In the genomic region with DNA sequence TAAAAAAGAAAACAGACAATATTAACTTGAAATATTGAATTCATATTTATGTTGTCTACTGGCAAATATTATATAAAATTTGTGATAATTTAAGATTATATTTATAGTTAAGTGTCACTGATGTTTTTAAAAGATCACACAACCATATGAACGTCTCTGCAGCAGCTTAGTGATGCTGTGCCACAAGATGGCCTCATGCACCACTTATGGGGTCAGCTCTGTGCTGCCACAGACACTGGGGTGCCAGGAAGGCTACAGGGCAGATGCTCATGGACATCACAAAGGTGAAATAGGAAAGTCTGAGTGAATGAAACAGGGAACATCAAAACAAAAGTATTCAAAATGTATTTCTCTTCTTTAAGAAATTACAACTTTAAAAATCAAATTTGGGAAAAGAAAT, we compare ENCODE assay signal across 8 cellular contexts. TPM values are rescaled to one million over a fixed set of nuclear protein-coding genes. Genes with fewer than 3 reads are reported as not detected.
DNase-seq lines count a peak whose midpoint lies in the region; ATAC-seq, FAIRE-seq and TF ChIP-seq lines count a peak whose summit lies in the region.
"Had no signal": no experiment of that assay in that cellular context is flagged by ENCODE, and none has a peak within 500 bp of the region (broad histone marks: within the 10 kb centered on the region; RNA-seq: fewer than 3 reads in every experiment).

No MANE protein-coding gene starts in this region.

- no peak overlapping the region for H3K4me3 Mint-ChIP-seq in activated CD8-positive, alpha-beta T cell treated with anti-CD3 and anti-CD28 coated beads, Interleukin-2, amount 10 ng/mL, durations not matched to agents 7 days and 5 days
- no peak overlapping the region for H3K4me3 Mint-ChIP-seq in naive thymus-derived CD8-positive, alpha-beta T cell

- ATAC-seq in activated CD8-positive, alpha-beta T cell treated with anti-CD3 and anti-CD28 coated beads, Interleukin-2, amount 10 ng/mL, durations not matched to agents 7 days and 5 days = no peak
- peak; percentile 46 to 69 for ATAC-seq in naive thymus-derived CD8-positive, alpha-beta T cell
- ATAC-seq in esophagus mucosa = no peak

- TF ChIP-seq CTCF in HFF-Myc (IDR thresholded peaks at IDR 0.05; ENCODE audit: low read depth, low read length, missing control alignments) = peak; percentile 10

- H3K9me3 Mint-ChIP-seq in activated CD8-positive, alpha-beta T cell treated with anti-CD3 and anti-CD28 coated beads, Interleukin-2, amount 10 ng/mL, durations not matched to agents 7 days and 5 days (ENCODE audit: insufficient read depth) = no peaks in the 10 kb centered on the region
- H3K9me3 Mint-ChIP-seq in naive thymus-derived CD8-positive, alpha-beta T cell = no peaks in the 10 kb centered on the region

- no peaks in the 10 kb centered on the region for H3K4me1 Mint-ChIP-seq in activated CD8-positive, alpha-beta T cell treated with anti-CD3 and anti-CD28 coated beads, Interleukin-2, amount 10 ng/mL, durations not matched to agents 7 days and 5 days (ENCODE audit: low read depth)
- H3K4me1 Mint-ChIP-seq in naive thymus-derived CD8-positive, alpha-beta T cell = peaks cover 0 to under 1% (median 0%) of the 10 kb centered on the region in 4 donors

- H3K36me3 Mint-ChIP-seq in activated CD8-positive, alpha-beta T cell treated with anti-CD3 and anti-CD28 coated beads, Interleukin-2, amount 10 ng/mL, durations not matched to agents 7 days and 5 days (ENCODE audit: low read depth) = peaks cover 20% of the 10 kb centered on the region
- peaks cover 6 to 59% (median 9%) of the 10 kb centered on the region in 3 donors for H3K36me3 Mint-ChIP-seq in naive thymus-derived CD8-positive, alpha-beta T cell

- POLR2A ChIA-PET in activated CD8-positive, alpha-beta T cell treated with anti-CD3 and anti-CD28 coated beads, Interleukin-2, amount 10 ng/mL, durations not matched to agents 7 days and 5 days (lab: Charles Lee) = no interaction called here
- POLR2A ChIA-PET in naive thymus-derived CD8-positive, alpha-beta T cell (lab: Charles Lee) = no interaction called here

- DNase-seq in HFF-Myc (ENCODE audit: extremely low read depth, low read depth) (no peak), foreskin melanocyte (no peak), DMS79 treated with DMSO at 0.1 percent for 48 hours (lab: John Stamatoyannopoulos, UW) (no peak)
- DNase-seq in activated CD8-positive, alpha-beta T cell treated with anti-CD3 and anti-CD28 coated beads, Interleukin-2, amount 10 ng/mL, durations not matched to agents 7 days and 5 days = peak; percentile 31
- peak in 1 of 10 donors; percentile 63 for DNase-seq in naive thymus-derived CD8-positive, alpha-beta T cell
- DNase-seq: T1000 had no signal

- CTCF ChIA-PET in activated CD8-positive, alpha-beta T cell treated with anti-CD3 and anti-CD28 coated beads, Interleukin-2, amount 10 ng/mL, durations not matched to agents 7 days and 5 days (lab: Charles Lee) = interaction anchor here (0.6 to 1.7 kb wide), 4 partner anchors 13 to 597 kb away, joined by 3 to 9 read pairs (median 3); partner anchors contain the start of gene ATXN3

- H3K27me3 Mint-ChIP-seq in activated CD8-positive, alpha-beta T cell treated with anti-CD3 and anti-CD28 coated beads, Interleukin-2, amount 10 ng/mL, durations not matched to agents 7 days and 5 days (ENCODE audit: low read depth) = no peaks in the 10 kb centered on the region
- H3K27me3 Mint-ChIP-seq in naive thymus-derived CD8-positive, alpha-beta T cell = no peaks in the 10 kb centered on the region

- no peak overlapping the region for H3K4me3 ChIP-seq in HFF-Myc (replicated peaks; ENCODE audit: low read depth, low read length)

- no peak overlapping the region for H3K27ac Mint-ChIP-seq in activated CD8-positive, alpha-beta T cell treated with anti-CD3 and anti-CD28 coated beads, Interleukin-2, amount 10 ng/mL, durations not matched to agents 7 days and 5 days
- peak overlapping the region in 1 of 10 donors; percentile 16 for H3K27ac Mint-ChIP-seq in naive thymus-derived CD8-positive, alpha-beta T cell

- peak; percentile 75 for FAIRE-seq in G401.6 (lab: Jason Lieb, UNC)

RNA-seq across cellular contexts. Expression of gene ATXN3, which starts 13.1 kb away (rescaled TPM):
- total RNA-seq in activated CD8-positive, alpha-beta T cell treated with anti-CD3 and anti-CD28 coated beads, Interleukin-2, amount 10 ng/mL, durations not matched to agents 7 days and 5 days = 10 to 100 TPM; 25.8 to 26.0 TPM
- total RNA-seq in naive thymus-derived CD8-positive, alpha-beta T cell = 10 to 100 TPM; 54.9 to 59.3 TPM
- polyA plus RNA-seq in naive thymus-derived CD8-positive, alpha-beta T cell = 10 to 100 TPM; 11.3 to 15.5 (median 14.3) TPM
- 20.4 TPM for total RNA-seq in esophagus mucosa

RNA-seq across cellular contexts. Expression of gene NDUFB1, which starts 28.2 kb away (rescaled TPM):
- total RNA-seq in activated CD8-positive, alpha-beta T cell treated with anti-CD3 and anti-CD28 coated beads, Interleukin-2, amount 10 ng/mL, durations not matched to agents 7 days and 5 days = 100 to 1,000 TPM; 127 to 130 TPM
- total RNA-seq in naive thymus-derived CD8-positive, alpha-beta T cell = 100 to 1,000 TPM in 1 of 2 experiments, 10 to 100 TPM in 1; 91.1 to 104 TPM
- 100 to 1,000 TPM; 331 to 412 (median 399) TPM for polyA plus RNA-seq in naive thymus-derived CD8-positive, alpha-beta T cell
- total RNA-seq in esophagus mucosa = 133 TPM

RNA-seq across cellular contexts. Expression of gene CPSF2, which starts 28.4 kb away (rescaled TPM):
- total RNA-seq in activated CD8-positive, alpha-beta T cell treated with anti-CD3 and anti-CD28 coated beads, Interleukin-2, amount 10 ng/mL, durations not matched to agents 7 days and 5 days = 10 to 100 TPM; 63.7 to 85.4 TPM
- total RNA-seq in naive thymus-derived CD8-positive, alpha-beta T cell = 10 to 100 TPM; 69.4 to 74.4 TPM
- 10 to 100 TPM; 28.3 to 30.7 (median 29.5) TPM for polyA plus RNA-seq in naive thymus-derived CD8-positive, alpha-beta T cell
- 46.9 TPM for total RNA-seq in esophagus mucosa

RNA-seq across cellular contexts. Expression of gene TRIP11, which starts 53.5 kb away (rescaled TPM):
- 10 to 100 TPM; 43.6 to 44.5 TPM for total RNA-seq in activated CD8-positive, alpha-beta T cell treated with anti-CD3 and anti-CD28 coated beads, Interleukin-2, amount 10 ng/mL, durations not matched to agents 7 days and 5 days
- 10 to 100 TPM; 70.8 to 76.3 TPM for total RNA-seq in naive thymus-derived CD8-positive, alpha-beta T cell
- polyA plus RNA-seq in naive thymus-derived CD8-positive, alpha-beta T cell = 10 to 100 TPM; 31.4 to 57.6 (median 50.8) TPM
- 31.0 TPM for total RNA-seq in esophagus mucosa

Comparison
In these comparisons a context has a peak if more than half of its experiments do, and no peak if none do; other contexts are left out.
1. ATAC-seq: peak in naive thymus-derived CD8-positive, alpha-beta T cell (2 of 2); none in activated CD8-positive, alpha-beta T cell treated with anti-CD3 and anti-CD28 coated beads, Interleukin-2, amount 10 ng/mL, durations not matched to agents 7 days and 5 days (single experiment) and esophagus mucosa (single experiment).